28 cellular contexts compared by ENCODE assay signal in genomic region chr10:28149760-28150159, GRCh38.
A peak's percentile ranks its signal among the peaks of the same experiment; 100 is the strongest.
DNase-seq lines count a peak whose midpoint lies in the region; ATAC-seq, FAIRE-seq and TF ChIP-seq lines count a peak whose summit lies in the region.
"Had no signal": no experiment of that assay in that cellular context is flagged by ENCODE, and none has a peak within 500 bp of the region (broad histone marks: within the 10 kb centered on the region; RNA-seq: fewer than 3 reads in every experiment).

No MANE protein-coding gene starts in this region.

- TF ChIP-seq CTCF in chondrocyte (IDR thresholded peaks at IDR 0.05) (no peak), neural crest cell (conservative IDR thresholded peaks at IDR 0.05) (no peak), gastroesophageal sphincter (IDR thresholded peaks at IDR 0.05) (no peak), foreskin keratinocyte (conservative IDR thresholded peaks at IDR 0.05) (no peak)

- WGBS in gastroesophageal sphincter (ENCODE audit: low coverage in 1 of 2), 2 donors, result 83 to 84% methylated on average over 4 to 6 of the region's 6 CpGs

- no peaks in the 10 kb centered on the region for H3K27me3 ChIP-seq in gastroesophageal sphincter
- H3K27me3 ChIP-seq in foreskin keratinocyte, result no peaks in the 10 kb centered on the region
- H3K27me3 ChIP-seq: BE2C, BLaER1 had no signal

- peaks cover 0 to 10% (median 0%) of the 10 kb centered on the region in 3 donors for H3K4me1 ChIP-seq in gastroesophageal sphincter
- no peaks in the 10 kb centered on the region for H3K4me1 ChIP-seq in foreskin keratinocyte
- H3K4me1 ChIP-seq: BE2C, BLaER1 had no signal

- peak; percentile 8 for FAIRE-seq in GM19239 (lab: Jason Lieb, UNC)
- FAIRE-seq: A204.1, G401.6, GM12891 had no signal

- peaks cover 2% of the 10 kb centered on the region for H3K36me3 Mint-ChIP-seq in T-helper 17 cell (ENCODE audit: low read depth)
- H3K36me3 Mint-ChIP-seq in chondrocyte (ENCODE audit: low read depth), result peaks cover 8% of the 10 kb centered on the region
- no peaks in the 10 kb centered on the region for H3K36me3 Mint-ChIP-seq in neural crest cell (ENCODE audit: low read depth)

- H3K4me3 Mint-ChIP-seq in T-helper 17 cell, result no peak overlapping the region
- H3K4me3 Mint-ChIP-seq in chondrocyte (ENCODE audit: unreplicated experiment), result peak overlapping the region; percentile 12
- no peak overlapping the region for H3K4me3 Mint-ChIP-seq in neural crest cell
- H3K4me3 Mint-ChIP-seq: CD14-positive monocyte; CD4-positive, alpha-beta memory T cell; CD4-positive, CD25-positive, alpha-beta regulatory T cell; CD8-positive, alpha-beta memory T cell had no signal

- no peaks in the 10 kb centered on the region for H3K9me3 Mint-ChIP-seq in chondrocyte (ENCODE audit: low read depth)
- no peaks in the 10 kb centered on the region for H3K9me3 Mint-ChIP-seq in neural crest cell
- H3K9me3 Mint-ChIP-seq: CD14-positive monocyte; CD4-positive, alpha-beta memory T cell; CD4-positive, CD25-positive, alpha-beta regulatory T cell; CD8-positive, alpha-beta memory T cell had no signal

- H3K27me3 Mint-ChIP-seq in T-helper 17 cell (no peaks in the 10 kb centered on the region), chondrocyte (ENCODE audit: low read depth) (no peaks in the 10 kb centered on the region), neural crest cell (ENCODE audit: low read depth) (no peaks in the 10 kb centered on the region)
- H3K27me3 Mint-ChIP-seq: CD4-positive, alpha-beta memory T cell; CD4-positive, CD25-positive, alpha-beta regulatory T cell; CD8-positive, alpha-beta memory T cell had no signal

- no peaks in the 10 kb centered on the region for H3K9me3 ChIP-seq in T-helper 17 cell (ENCODE audit: control insufficient read depth, low read length, poor library complexity, severe bottlenecking)
- H3K9me3 ChIP-seq in gastroesophageal sphincter, result no peaks in the 10 kb centered on the region
- H3K9me3 ChIP-seq: BE2C, BLaER1 had no signal

- TF ChIP-seq EP300 in gastroesophageal sphincter (IDR thresholded peaks at IDR 0.05), result no peak

- H3K27ac Mint-ChIP-seq in T-helper 17 cell (peak overlapping the region; percentile 14), chondrocyte (ENCODE audit: unreplicated experiment) (peak overlapping the region; percentile 27), neural crest cell (ENCODE audit: unreplicated experiment) (peak overlapping the region; percentile 57)
- H3K27ac Mint-ChIP-seq: CD14-positive monocyte; CD4-positive, alpha-beta memory T cell; CD4-positive, CD25-positive, alpha-beta regulatory T cell; CD8-positive, alpha-beta memory T cell had no signal

- H3K36me3 ChIP-seq in gastroesophageal sphincter, result peaks cover 0 to 12% of the 10 kb centered on the region in 2 donors
- H3K36me3 ChIP-seq: BE2C had no signal

- H3K4me1 Mint-ChIP-seq in T-helper 17 cell (no peaks in the 10 kb centered on the region), chondrocyte (ENCODE audit: low read depth) (peaks cover 16% of the 10 kb centered on the region), neural crest cell (peaks cover 21% of the 10 kb centered on the region)
- H3K4me1 Mint-ChIP-seq: CD14-positive monocyte had no signal

- no peak for TF ChIP-seq POLR2A in gastroesophageal sphincter (IDR thresholded peaks at IDR 0.05)

- no peak overlapping the region for H3K4me3 ChIP-seq in gastroesophageal sphincter
- H3K4me3 ChIP-seq: BLaER1 had no signal

- H3K27ac ChIP-seq in gastroesophageal sphincter (no peak overlapping the region), foreskin keratinocyte (no peak overlapping the region)
- H3K27ac ChIP-seq: BLaER1 had no signal

- DNase-seq in GM19239 (ENCODE audit: insufficient read length, low spot score) (no peak), T-helper 17 cell (no peak), chondrocyte (ENCODE audit: low spot score) (no peak), neural crest cell (ENCODE audit: low read depth, low spot score) (no peak), UCSD-AML1 (lab: John Stamatoyannopoulos, UW; ENCODE audit: unreplicated experiment) (no peak), foreskin keratinocyte (no peak)
- DNase-seq: 8988T; ACHN; BE2C; C1 segment of cervical spinal cord; CD4-positive, alpha-beta memory T cell; CD4-positive, CD25-positive, alpha-beta regulatory T cell; CD8-positive, alpha-beta memory T cell; COR-L47; DMS 273 treated with DMSO at 0.1 percent for 48 hours; DMS153; DMS53; DMS79; DND-41; EL; GF-D8 had no signal

- ATAC-seq in T-helper 17 cell, result no peak
- no peak for ATAC-seq in gastroesophageal sphincter
- ATAC-seq in HG02840 (IDR thresholded peaks at IDR 0.05; ENCODE audit: low FRiP score, unreplicated experiment), result no peak
- ATAC-seq in foreskin keratinocyte, result no peak
